Comparison of ENCODE assay signal across 8 cellular contexts in the genomic region with DNA sequence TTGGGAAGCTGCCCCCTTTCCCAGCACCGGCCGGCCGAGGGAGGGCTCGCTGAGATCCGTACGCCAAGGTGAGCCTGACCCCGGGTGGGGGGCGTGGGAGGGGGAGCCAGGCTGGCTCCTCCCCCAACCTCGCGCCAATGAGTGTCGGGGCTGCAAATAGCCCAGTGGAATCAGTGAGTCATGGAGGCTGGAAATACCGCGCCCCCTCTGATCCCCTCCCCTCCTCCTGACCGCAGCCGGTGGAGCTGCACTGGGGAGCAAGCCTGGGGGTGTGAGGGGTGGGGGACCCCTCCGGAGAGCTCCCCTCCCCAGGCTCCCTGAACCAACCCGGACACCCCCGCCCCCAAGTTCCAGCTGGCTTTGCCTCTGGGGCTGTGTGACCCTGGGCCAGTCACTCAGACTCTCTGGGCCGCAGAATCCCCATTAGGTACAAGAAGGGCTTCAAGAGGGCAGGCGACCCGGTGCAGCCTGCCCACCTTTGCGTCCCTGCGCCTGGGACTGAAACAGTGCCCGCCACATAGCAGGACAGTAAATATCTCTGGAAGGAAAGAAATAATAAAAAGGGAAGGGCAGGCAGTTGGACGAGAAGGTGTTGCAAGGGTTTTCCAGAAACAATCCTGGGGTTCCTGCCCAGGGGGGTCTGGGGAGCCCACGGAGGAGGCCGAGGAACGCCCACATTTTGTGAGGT. TPM values are rescaled to one million over a fixed set of nuclear protein-coding genes. Genes with fewer than 3 reads are reported as not detected.
DNase-seq lines count a peak whose midpoint lies in the region; ATAC-seq and TF ChIP-seq lines count a peak whose summit lies in the region.

No MANE protein-coding gene starts in this region.

- H3K9me3 ChIP-seq in transverse colon: no peaks in the 10 kb centered on the region

- 19% methylated on average over 22 of the region's 28 CpGs; no CpG with 5 or more reads in 1 of the 2 donors for WGBS in transverse colon (ENCODE audit: low coverage in 1 of 2), 2 donors

- ATAC-seq in omental fat pad (ENCODE audit: low FRiP score): peak; percentile 68

- TF ChIP-seq EP300 in transverse colon (IDR thresholded peaks at IDR 0.05; ENCODE audit: low read depth): no peak

- H3K27me3 ChIP-seq in transverse colon: no peaks in the 10 kb centered on the region

- DNase-seq in Daoy (ENCODE audit: low read depth) (peak; percentile 82), LHCN-M2 (ENCODE audit: low read depth) (peak; percentile 55), activated T-cell treated with anti-CD3 and anti-CD28 coated beads for 24 hours (ENCODE audit: low read depth) (peak; percentile 30), fibroblast of the aortic adventitia (ENCODE audit: low read depth) (peak; percentile 70), omental fat pad (ENCODE audit: low spot score) (peak; percentile 71), transverse colon (peak; percentile 70), COLO668 (lab: John Stamatoyannopoulos, UW; ENCODE audit: unreplicated experiment) (no peak)
- no peak for DNase-seq in NK-92 treated with Interleukin-12 subunit alpha and Interleukin-12 subunit beta, amount 100 ng/mL, for 24 hours (lab: John Stamatoyannopoulos, UW)

- H3K4me3 ChIP-seq in fibroblast of the aortic adventitia (ENCODE audit: low read depth, low read length) (peak overlapping the region; percentile 37), transverse colon (peak overlapping the region; percentile 23 to 53 (median 40))

- no peak for TF ChIP-seq POLR2A in transverse colon (IDR thresholded peaks at IDR 0.05)

- intact Hi-C loops in transverse colon (cut with DNase I; ENCODE audit: low total_unique reads): no loop called here

- in situ Hi-C loops in transverse colon (cut with MboI; ENCODE audit: low pct_ligation_motif_present in 1 of 4, low pct_unique_long_range_greater_than_20kb in 1 of 4, low sequenced_read_pairs in 3 of 4): loop anchor here in 1 of 4 donors (5.0 kb wide), 1 partner anchor 34 kb away; no protein-coding TSS in a partner anchor

- H3K27ac ChIP-seq in transverse colon: peak overlapping the region; percentile 83 to 92 (median 87)

- TF ChIP-seq CTCF in fibroblast of the aortic adventitia (IDR thresholded peaks at IDR 0.05; ENCODE audit: insufficient read depth, low read length) (no peak), omental fat pad (IDR thresholded peaks at IDR 0.05) (no peak), transverse colon (IDR thresholded peaks at IDR 0.05) (no peak)

- peaks cover 26 to 36% (median 31%) of the 10 kb centered on the region in 4 donors for H3K4me1 ChIP-seq in transverse colon

- no peaks in the 10 kb centered on the region for H3K36me3 ChIP-seq in transverse colon

RNA-seq across cellular contexts. Expression of a gene that starts 4.5 kb away (rescaled TPM):
- 0.17 TPM in 1 of 2 replicates, not detected in the other for total RNA-seq in Daoy (2014; rRNA removed; shearing (Covaris generic))
- 3.2 and 3.3 TPM in 2 replicates for total RNA-seq in LHCN-M2 (2014; rRNA removed)
- polyA plus RNA-seq in LHCN-M2 (2012): 63.5 TPM
- total RNA-seq in fibroblast of the aortic adventitia (ENCODE audit: low replicate concordance): 8.9 TPM in 1 of 2 replicates, not detected in the other
- 100 to 1,000 TPM in 3 of 4 donors, 10 to 100 TPM in 1; 65.7 to 157 (median 128) TPM for total RNA-seq in omental fat pad
- 10 to 100 TPM in 2 of 4 donors, 1 to 10 TPM in 2; 6.0 to 63.1 (median 9.2) TPM for total RNA-seq in transverse colon

RNA-seq across cellular contexts. Expression of a gene that starts 8.5 kb away (rescaled TPM):
- total RNA-seq in Daoy (2014; rRNA removed; shearing (Covaris generic)): not detected in 2 replicates
- total RNA-seq in LHCN-M2 (2014; rRNA removed): not detected in 2 replicates
- polyA plus RNA-seq in LHCN-M2 (2012): 0.04 TPM
- total RNA-seq in fibroblast of the aortic adventitia (ENCODE audit: low replicate concordance): 0.09 and 0.25 TPM in 2 replicates
- 1 to 10 TPM in 2 of 4 donors, under 1 TPM in 2; 0.37 to 2.4 (median 1.0) TPM for total RNA-seq in omental fat pad
- 10 to 100 TPM in 1 of 4 donors, under 1 TPM in 2, not detected in 1; 0.68 to 21.7 (median 0.79) TPM for total RNA-seq in transverse colon

RNA-seq across cellular contexts. Expression of a gene that starts 9.3 kb away (rescaled TPM):
- total RNA-seq in Daoy (2014; rRNA removed; shearing (Covaris generic)): not detected in 2 replicates
- total RNA-seq in LHCN-M2 (2014; rRNA removed) (not detected in 2 replicates), fibroblast of the aortic adventitia (ENCODE audit: low replicate concordance) (not detected in 2 replicates), omental fat pad (not detected), transverse colon (not detected)
- polyA plus RNA-seq in LHCN-M2 (2012): not detected

RNA-seq across cellular contexts. Expression of a gene that starts 30.2 kb away (rescaled TPM):
- total RNA-seq in Daoy (2014; rRNA removed; shearing (Covaris generic)): 0.11 and 0.33 TPM in 2 replicates
- total RNA-seq in LHCN-M2 (2014; rRNA removed) (not detected in 2 replicates), fibroblast of the aortic adventitia (ENCODE audit: low replicate concordance) (not detected in 2 replicates), omental fat pad (1 to 10 TPM in 2 of 4 donors, under 1 TPM in 1, not detected in 1; 0.38 to 2.2 (median 1.6) TPM), transverse colon (1 to 10 TPM in 1 of 4 donors, under 1 TPM in 1, not detected in 2; 0.48 to 1.1 TPM)
- 0.26 TPM for polyA plus RNA-seq in LHCN-M2 (2012)

RNA-seq across cellular contexts. Expression of a gene that starts 37.5 kb away (rescaled TPM):
- total RNA-seq in Daoy (2014; rRNA removed; shearing (Covaris generic)): 43.1 and 53.5 TPM in 2 replicates
- total RNA-seq in LHCN-M2 (2014; rRNA removed): 37.0 and 44.4 TPM in 2 replicates
- polyA plus RNA-seq in LHCN-M2 (2012): 26.2 TPM
- 13.8 and 21.7 TPM in 2 replicates for total RNA-seq in fibroblast of the aortic adventitia (ENCODE audit: low replicate concordance)
- 10 to 100 TPM; 20.7 to 53.6 (median 27.8) TPM for total RNA-seq in omental fat pad
- 100 to 1,000 TPM in 1 of 4 donors, 10 to 100 TPM in 3; 33.3 to 113 (median 50.5) TPM for total RNA-seq in transverse colon

Comparison
In these comparisons a context has a peak if more than half of its experiments do, and no peak if none do; other contexts are left out.
1. DNase-seq: peak in Daoy (single experiment), LHCN-M2 (single experiment), activated T-cell treated with anti-CD3 and anti-CD28 coated beads for 24 hours (single experiment), fibroblast of the aortic adventitia (single experiment), omental fat pad (single experiment) and transverse colon (single experiment); none in NK-92 treated with Interleukin-12 subunit alpha and Interleukin-12 subunit beta, amount 100 ng/mL, for 24 hours (single experiment) and COLO668 (single experiment).